Comparison of ENCODE assay signal across 8 cellular contexts in the genomic region with DNA sequence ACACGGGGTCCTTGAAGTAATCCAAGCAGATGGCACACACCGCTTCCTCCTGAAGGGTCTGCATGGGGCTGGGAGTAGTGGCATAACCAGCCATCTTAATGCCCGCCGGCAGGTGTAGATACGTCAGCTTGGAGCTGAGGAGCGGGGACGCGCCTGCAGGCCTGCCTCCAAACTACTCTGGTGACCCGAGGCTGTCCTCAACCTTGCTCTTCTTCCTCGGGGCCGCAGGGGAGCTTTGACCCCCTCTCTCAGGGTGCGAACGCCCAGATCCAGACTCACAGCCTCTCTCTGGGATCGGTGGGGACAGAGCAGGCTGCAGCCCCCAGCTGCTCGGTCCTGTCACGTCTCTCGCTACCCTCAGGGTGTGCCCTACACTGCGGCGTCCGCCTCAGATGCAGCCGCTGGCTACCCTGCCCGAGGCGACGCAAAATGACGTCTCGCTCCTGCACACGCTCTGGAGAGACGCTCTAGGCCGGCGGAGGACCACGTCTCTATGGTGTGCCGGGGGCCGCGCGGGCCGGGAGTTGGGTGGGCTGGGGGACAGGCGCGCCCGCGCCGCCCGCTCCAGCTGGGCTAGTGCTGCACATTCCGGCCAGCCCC. TPM values are rescaled to one million over a fixed set of nuclear protein-coding genes. Genes with fewer than 3 reads are reported as not detected.
DNase-seq lines count a peak whose midpoint lies in the region; ATAC-seq and TF ChIP-seq lines count a peak whose summit lies in the region.

A gene (minus strand): TSS at position 424 of the 600 bp plus-strand sequence. CDS start 330 bp downstream, at position 94.

- TF ChIP-seq CTCF in fibroblast of the aortic adventitia (IDR thresholded peaks at IDR 0.05; ENCODE audit: insufficient read depth, low read length) = no peak

- peak within 1 kb of the TSS; percentile 93 for H3K4me3 Mint-ChIP-seq in activated T-cell treated with anti-CD3 and anti-CD28 coated beads, Interleukin-2, amount 50 U/mL, for 24 hours

- H3K9me3 ChIP-seq in Karpas-422 (ENCODE audit: low read length) (no peaks in the 10 kb centered on the region), neuron (ENCODE audit: low read length) (peaks cover 1% of the 10 kb centered on the region)

- no peaks in the 10 kb centered on the region for H3K9me3 Mint-ChIP-seq in activated T-cell treated with anti-CD3 and anti-CD28 coated beads, Interleukin-2, amount 50 U/mL, for 24 hours

- H3K27ac Mint-ChIP-seq in activated T-cell treated with anti-CD3 and anti-CD28 coated beads, Interleukin-2, amount 50 U/mL, for 24 hours = peak within 1 kb of the TSS; percentile 92

- peak within 1 kb of the TSS; percentile 86 for H3K27ac ChIP-seq in Karpas-422 (ENCODE audit: low read length)

- ATAC-seq in GM21737 (IDR thresholded peaks at IDR 0.05; ENCODE audit: unreplicated experiment) = peak; percentile 80

- peaks cover 32% of the 10 kb centered on the region for H3K4me1 ChIP-seq in Karpas-422 (ENCODE audit: low read length)
- H3K4me1 ChIP-seq in neuron (ENCODE audit: insufficient read depth, low read length) = peaks cover 35% of the 10 kb centered on the region

- H3K9me2 ChIP-seq in Karpas-422 (replicated peaks; ENCODE audit: insufficient read depth, low read length) = no peaks in the 10 kb centered on the region

- H3K4me2 ChIP-seq in Karpas-422 (ENCODE audit: low read depth, low read length, poor library complexity, severe bottlenecking) = peak within 1 kb of the TSS; percentile 96

- peaks cover 59% of the 10 kb centered on the region for H3K79me2 ChIP-seq in Karpas-422 (ENCODE audit: low read length)

- in situ Hi-C loops in Caki2 (cut with HindIII; ENCODE audit: low pct_unique_long_range_greater_than_20kb, low sequenced_read_pairs) = no loop called here

- H3K4me3 ChIP-seq in Karpas-422 (ENCODE audit: low read length) = peak within 1 kb of the TSS; percentile 84
- H3K4me3 ChIP-seq in fibroblast of the aortic adventitia (ENCODE audit: low read depth, low read length) = peak within 1 kb of the TSS; percentile 93
- peak within 1 kb of the TSS; percentile 74 for H3K4me3 ChIP-seq in neuron (ENCODE audit: low read length)

- H3K27me3 Mint-ChIP-seq in activated T-cell treated with anti-CD3 and anti-CD28 coated beads, Interleukin-2, amount 50 U/mL, for 24 hours = no peaks in the 10 kb centered on the region

- peaks cover 15% of the 10 kb centered on the region; the same call in 1 of the 2 replicates for H4K20me1 ChIP-seq in Karpas-422 (ENCODE audit: insufficient read depth, low read depth, low read length)

- H3K27me3 ChIP-seq in Karpas-422 (ENCODE audit: low read length) (no peaks in the 10 kb centered on the region), neuron (ENCODE audit: insufficient read depth, low read length) (no peaks in the 10 kb centered on the region)

- H3K36me3 Mint-ChIP-seq in activated T-cell treated with anti-CD3 and anti-CD28 coated beads, Interleukin-2, amount 50 U/mL, for 24 hours (ENCODE audit: low read depth) = peaks cover 67% of the 10 kb centered on the region

- peak within 1 kb of the TSS; percentile 99 for H3K9ac ChIP-seq in Karpas-422 (ENCODE audit: low read length)

- H2AFZ ChIP-seq in Karpas-422 (ENCODE audit: low read length) (peak within 1 kb of the TSS; percentile 87; the same call in 1 of the 2 replicates), neuron (ENCODE audit: low read depth, low read length) (peak within 1 kb of the TSS; percentile 51)

- DNase-seq in Caki2 (ENCODE audit: low read depth) (peak; percentile 91), Karpas-422 (peak; percentile 97), fibroblast of the aortic adventitia (ENCODE audit: low read depth) (peak; percentile 86), superior temporal gyrus (ENCODE audit: extremely low spot score) (peak; percentile 92), NCI-H1417 treated with DMSO at 0.1 percent for 48 hours (lab: John Stamatoyannopoulos, UW) (no peak)
- peak; percentile 93 for DNase-seq in activated T-cell treated with anti-CD3 and anti-CD28 coated beads, Interleukin-2, amount 50 U/mL, for 24 hours

- peaks cover 17% of the 10 kb centered on the region for H3K36me3 ChIP-seq in Karpas-422 (ENCODE audit: insufficient read depth, low read length)
- peaks cover 17% of the 10 kb centered on the region for H3K36me3 ChIP-seq in neuron (ENCODE audit: insufficient read depth, low read length)

- peaks cover 48% of the 10 kb centered on the region for H3K4me1 Mint-ChIP-seq in activated T-cell treated with anti-CD3 and anti-CD28 coated beads, Interleukin-2, amount 50 U/mL, for 24 hours (ENCODE audit: low read depth)

RNA-seq across cellular contexts. Expression of the gene that starts here (rescaled TPM):
- 1.3 and 12.9 TPM in 2 replicates for total RNA-seq in Caki2 (2014; rRNA removed; shearing (Covaris generic); ENCODE audit: low replicate concordance)
- 18.7 and 21.8 TPM in 2 replicates for total RNA-seq in Karpas-422 (2014; rRNA removed; shearing (Covaris generic); ENCODE audit: low replicate concordance)
- 7.4 and 15.6 TPM in 2 replicates for total RNA-seq in fibroblast of the aortic adventitia (ENCODE audit: low replicate concordance)
